1 cellular context compared by ENCODE assay signal in the genomic region with DNA sequence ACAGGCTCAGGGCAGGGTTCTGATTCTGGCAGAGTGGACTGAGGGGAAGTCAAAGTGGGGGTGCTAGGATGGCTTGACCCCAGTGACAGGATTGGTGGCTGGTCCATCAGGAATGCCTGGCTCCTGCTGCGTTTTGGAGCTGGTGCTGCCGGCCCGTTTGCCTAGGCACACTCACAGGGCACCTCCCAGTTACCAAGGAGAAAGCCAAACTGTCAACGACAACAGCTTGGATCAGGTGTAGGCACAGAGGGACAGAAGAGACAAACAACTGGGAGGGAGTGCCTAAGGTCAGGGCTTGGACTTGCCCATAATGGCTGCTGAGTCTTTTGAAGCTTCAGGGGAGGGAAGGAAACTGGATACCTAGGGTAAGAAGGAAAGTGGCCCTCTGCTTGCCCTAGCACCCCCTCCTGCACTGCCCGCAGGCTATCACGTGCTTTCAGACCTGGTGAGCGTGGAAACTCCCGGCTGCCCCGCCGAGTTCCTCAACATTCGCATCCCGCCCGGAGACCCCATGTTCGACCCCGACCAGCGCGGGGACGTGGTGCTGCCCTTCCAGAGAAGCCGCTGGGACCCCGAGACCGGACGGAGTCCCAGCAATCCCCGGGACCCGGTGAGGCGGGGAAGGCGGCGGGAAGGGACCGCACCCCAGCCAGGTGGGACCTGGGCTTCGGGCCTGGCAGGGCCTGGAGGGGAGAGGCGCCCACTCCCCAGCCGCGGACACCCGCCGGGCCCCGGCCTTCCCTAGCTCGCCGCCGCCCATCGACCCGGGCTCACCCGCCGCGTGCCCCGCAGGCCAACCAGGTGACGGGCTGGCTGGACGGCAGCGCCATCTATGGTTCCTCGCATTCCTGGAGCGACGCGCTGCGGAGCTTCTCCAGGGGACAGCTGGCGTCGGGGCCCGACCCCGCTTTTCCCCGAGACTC.
A peak's percentile ranks its signal among the peaks of the same experiment; 100 is the strongest.
TF ChIP-seq lines count a peak whose summit lies in the region.

No MANE protein-coding gene starts in this region.

TF ChIP-seq in H1, 55 proteins besides CTCF, POLR2A, EP300 and RAD21:
- TF ChIP-seq, protein P1, sequence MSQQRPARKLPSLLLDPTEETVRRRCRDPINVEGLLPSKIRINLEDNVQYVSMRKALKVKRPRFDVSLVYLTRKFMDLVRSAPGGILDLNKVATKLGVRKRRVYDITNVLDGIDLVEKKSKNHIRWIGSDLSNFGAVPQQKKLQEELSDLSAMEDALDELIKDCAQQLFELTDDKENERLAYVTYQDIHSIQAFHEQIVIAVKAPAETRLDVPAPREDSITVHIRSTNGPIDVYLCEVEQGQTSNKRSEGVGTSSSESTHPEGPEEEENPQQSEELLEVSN (IDR thresholded peaks at IDR 0.05), result peak; percentile 83
- TF ChIP-seq EGR1 (IDR thresholded peaks at IDR 0.05; ENCODE audit: borderline replicate concordance, low read depth, low read length), result no peak
- no peak for TF ChIP-seq SP2 (IDR thresholded peaks at IDR 0.05; ENCODE audit: low read length)
- TF ChIP-seq RNF2 (IDR thresholded peaks at IDR 0.05; ENCODE audit: borderline replicate concordance, low read depth, low read length, missing control alignments, poor library complexity, severe bottlenecking), result no peak
- TF ChIP-seq TAF7 (optimal IDR thresholded peaks at IDR 0.05; ENCODE audit: borderline replicate concordance, low read depth, low read length), result no peak
- no peak for TF ChIP-seq CBX5 (IDR thresholded peaks at IDR 0.05; ENCODE audit: low read depth, low read length)
- no peak for TF ChIP-seq CREB1 (IDR thresholded peaks at IDR 0.05)
- TF ChIP-seq, protein P2, sequence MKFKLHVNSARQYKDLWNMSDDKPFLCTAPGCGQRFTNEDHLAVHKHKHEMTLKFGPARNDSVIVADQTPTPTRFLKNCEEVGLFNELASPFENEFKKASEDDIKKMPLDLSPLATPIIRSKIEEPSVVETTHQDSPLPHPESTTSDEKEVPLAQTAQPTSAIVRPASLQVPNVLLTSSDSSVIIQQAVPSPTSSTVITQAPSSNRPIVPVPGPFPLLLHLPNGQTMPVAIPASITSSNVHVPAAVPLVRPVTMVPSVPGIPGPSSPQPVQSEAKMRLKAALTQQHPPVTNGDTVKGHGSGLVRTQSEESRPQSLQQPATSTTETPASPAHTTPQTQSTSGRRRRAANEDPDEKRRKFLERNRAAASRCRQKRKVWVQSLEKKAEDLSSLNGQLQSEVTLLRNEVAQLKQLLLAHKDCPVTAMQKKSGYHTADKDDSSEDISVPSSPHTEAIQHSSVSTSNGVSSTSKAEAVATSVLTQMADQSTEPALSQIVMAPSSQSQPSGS (IDR thresholded peaks at IDR 0.05; ENCODE audit: low read length), result no peak
- peak; percentile 56 for TF ChIP-seq SUZ12 (IDR thresholded peaks at IDR 0.05; ENCODE audit: low read length)
- TF ChIP-seq PHF8 (conservative IDR thresholded peaks at IDR 0.05; ENCODE audit: low read depth, low read length), result no peak
- TF ChIP-seq EZH2 (IDR thresholded peaks at IDR 0.05; ENCODE audit: low read depth, low read length, severe bottlenecking), result peak; percentile 69
- no peak for TF ChIP-seq HDAC2 (IDR thresholded peaks at IDR 0.05; ENCODE audit: borderline replicate concordance in 1 of 2, low read depth in 2 of 2, low read length in 2 of 2)
- TF ChIP-seq ZNF274 (IDR thresholded peaks at IDR 0.05; ENCODE audit: borderline replicate concordance, extremely low read depth, low read length), result no peak
- no peak for TF ChIP-seq SIN3A (conservative IDR thresholded peaks at IDR 0.05 in 1 of 2, IDR thresholded peaks at IDR 0.05 in 1 of 2; ENCODE audit: low read depth in 1 of 2, low read length in 2 of 2)
- no peak for TF ChIP-seq SP1 (IDR thresholded peaks at IDR 0.05; ENCODE audit: low read depth, low read length)
- no peak for TF ChIP-seq BACH1 (IDR thresholded peaks at IDR 0.05; ENCODE audit: low read length)
- TF ChIP-seq, protein P3, sequence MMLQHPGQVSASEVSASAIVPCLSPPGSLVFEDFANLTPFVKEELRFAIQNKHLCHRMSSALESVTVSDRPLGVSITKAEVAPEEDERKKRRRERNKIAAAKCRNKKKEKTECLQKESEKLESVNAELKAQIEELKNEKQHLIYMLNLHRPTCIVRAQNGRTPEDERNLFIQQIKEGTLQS (IDR thresholded peaks at IDR 0.05; ENCODE audit: insufficient read depth, low read depth, low read length), result no peak
- TF ChIP-seq CEBPB (IDR thresholded peaks at IDR 0.05; ENCODE audit: low read depth, low read length), result no peak
- TF ChIP-seq KDM4A (IDR thresholded peaks at IDR 0.05; ENCODE audit: low read depth, low read length, severe bottlenecking), result peak; percentile 88
- no peak for TF ChIP-seq POU5F1 (IDR thresholded peaks at IDR 0.05; ENCODE audit: low read depth, low read length)
- TF ChIP-seq RXRA (IDR thresholded peaks at IDR 0.05; ENCODE audit: insufficient read depth, low read depth, low read length), result no peak
- TF ChIP-seq KDM1A (IDR thresholded peaks at IDR 0.05; ENCODE audit: borderline replicate concordance, low read length), result no peak
- no peak for TF ChIP-seq CHD2 (IDR thresholded peaks at IDR 0.05; ENCODE audit: low read length)
- TF ChIP-seq SP4 (IDR thresholded peaks at IDR 0.05; ENCODE audit: low read length), result no peak
- TF ChIP-seq GABPA (IDR thresholded peaks at IDR 0.05; ENCODE audit: borderline replicate concordance, insufficient read depth, low read length), result no peak
- TF ChIP-seq RBBP5 (IDR thresholded peaks at IDR 0.05; ENCODE audit: borderline replicate concordance, low read depth, low read length), result no peak
- no peak for TF ChIP-seq HDAC6 (IDR thresholded peaks at IDR 0.05; ENCODE audit: low read depth, low read length)
- TF ChIP-seq SRF (IDR thresholded peaks at IDR 0.05; ENCODE audit: low read depth, low read length), result no peak
- TF ChIP-seq TCF12 (IDR thresholded peaks at IDR 0.05; ENCODE audit: low read depth, low read length), result no peak
- TF ChIP-seq TEAD4 (IDR thresholded peaks at IDR 0.05; ENCODE audit: low read depth, low read length), result peak; percentile 53; the same call in 1 of the 2 replicates
- TF ChIP-seq ASH2L (IDR thresholded peaks at IDR 0.05; ENCODE audit: low read length), result no peak
- no peak for TF ChIP-seq CBX8 (IDR thresholded peaks at IDR 0.05; ENCODE audit: borderline replicate concordance, low read depth, low read length)
- no peak for TF ChIP-seq CHD1 (IDR thresholded peaks at IDR 0.05; ENCODE audit: low read depth, low read length)
- TF ChIP-seq, protein P4, sequence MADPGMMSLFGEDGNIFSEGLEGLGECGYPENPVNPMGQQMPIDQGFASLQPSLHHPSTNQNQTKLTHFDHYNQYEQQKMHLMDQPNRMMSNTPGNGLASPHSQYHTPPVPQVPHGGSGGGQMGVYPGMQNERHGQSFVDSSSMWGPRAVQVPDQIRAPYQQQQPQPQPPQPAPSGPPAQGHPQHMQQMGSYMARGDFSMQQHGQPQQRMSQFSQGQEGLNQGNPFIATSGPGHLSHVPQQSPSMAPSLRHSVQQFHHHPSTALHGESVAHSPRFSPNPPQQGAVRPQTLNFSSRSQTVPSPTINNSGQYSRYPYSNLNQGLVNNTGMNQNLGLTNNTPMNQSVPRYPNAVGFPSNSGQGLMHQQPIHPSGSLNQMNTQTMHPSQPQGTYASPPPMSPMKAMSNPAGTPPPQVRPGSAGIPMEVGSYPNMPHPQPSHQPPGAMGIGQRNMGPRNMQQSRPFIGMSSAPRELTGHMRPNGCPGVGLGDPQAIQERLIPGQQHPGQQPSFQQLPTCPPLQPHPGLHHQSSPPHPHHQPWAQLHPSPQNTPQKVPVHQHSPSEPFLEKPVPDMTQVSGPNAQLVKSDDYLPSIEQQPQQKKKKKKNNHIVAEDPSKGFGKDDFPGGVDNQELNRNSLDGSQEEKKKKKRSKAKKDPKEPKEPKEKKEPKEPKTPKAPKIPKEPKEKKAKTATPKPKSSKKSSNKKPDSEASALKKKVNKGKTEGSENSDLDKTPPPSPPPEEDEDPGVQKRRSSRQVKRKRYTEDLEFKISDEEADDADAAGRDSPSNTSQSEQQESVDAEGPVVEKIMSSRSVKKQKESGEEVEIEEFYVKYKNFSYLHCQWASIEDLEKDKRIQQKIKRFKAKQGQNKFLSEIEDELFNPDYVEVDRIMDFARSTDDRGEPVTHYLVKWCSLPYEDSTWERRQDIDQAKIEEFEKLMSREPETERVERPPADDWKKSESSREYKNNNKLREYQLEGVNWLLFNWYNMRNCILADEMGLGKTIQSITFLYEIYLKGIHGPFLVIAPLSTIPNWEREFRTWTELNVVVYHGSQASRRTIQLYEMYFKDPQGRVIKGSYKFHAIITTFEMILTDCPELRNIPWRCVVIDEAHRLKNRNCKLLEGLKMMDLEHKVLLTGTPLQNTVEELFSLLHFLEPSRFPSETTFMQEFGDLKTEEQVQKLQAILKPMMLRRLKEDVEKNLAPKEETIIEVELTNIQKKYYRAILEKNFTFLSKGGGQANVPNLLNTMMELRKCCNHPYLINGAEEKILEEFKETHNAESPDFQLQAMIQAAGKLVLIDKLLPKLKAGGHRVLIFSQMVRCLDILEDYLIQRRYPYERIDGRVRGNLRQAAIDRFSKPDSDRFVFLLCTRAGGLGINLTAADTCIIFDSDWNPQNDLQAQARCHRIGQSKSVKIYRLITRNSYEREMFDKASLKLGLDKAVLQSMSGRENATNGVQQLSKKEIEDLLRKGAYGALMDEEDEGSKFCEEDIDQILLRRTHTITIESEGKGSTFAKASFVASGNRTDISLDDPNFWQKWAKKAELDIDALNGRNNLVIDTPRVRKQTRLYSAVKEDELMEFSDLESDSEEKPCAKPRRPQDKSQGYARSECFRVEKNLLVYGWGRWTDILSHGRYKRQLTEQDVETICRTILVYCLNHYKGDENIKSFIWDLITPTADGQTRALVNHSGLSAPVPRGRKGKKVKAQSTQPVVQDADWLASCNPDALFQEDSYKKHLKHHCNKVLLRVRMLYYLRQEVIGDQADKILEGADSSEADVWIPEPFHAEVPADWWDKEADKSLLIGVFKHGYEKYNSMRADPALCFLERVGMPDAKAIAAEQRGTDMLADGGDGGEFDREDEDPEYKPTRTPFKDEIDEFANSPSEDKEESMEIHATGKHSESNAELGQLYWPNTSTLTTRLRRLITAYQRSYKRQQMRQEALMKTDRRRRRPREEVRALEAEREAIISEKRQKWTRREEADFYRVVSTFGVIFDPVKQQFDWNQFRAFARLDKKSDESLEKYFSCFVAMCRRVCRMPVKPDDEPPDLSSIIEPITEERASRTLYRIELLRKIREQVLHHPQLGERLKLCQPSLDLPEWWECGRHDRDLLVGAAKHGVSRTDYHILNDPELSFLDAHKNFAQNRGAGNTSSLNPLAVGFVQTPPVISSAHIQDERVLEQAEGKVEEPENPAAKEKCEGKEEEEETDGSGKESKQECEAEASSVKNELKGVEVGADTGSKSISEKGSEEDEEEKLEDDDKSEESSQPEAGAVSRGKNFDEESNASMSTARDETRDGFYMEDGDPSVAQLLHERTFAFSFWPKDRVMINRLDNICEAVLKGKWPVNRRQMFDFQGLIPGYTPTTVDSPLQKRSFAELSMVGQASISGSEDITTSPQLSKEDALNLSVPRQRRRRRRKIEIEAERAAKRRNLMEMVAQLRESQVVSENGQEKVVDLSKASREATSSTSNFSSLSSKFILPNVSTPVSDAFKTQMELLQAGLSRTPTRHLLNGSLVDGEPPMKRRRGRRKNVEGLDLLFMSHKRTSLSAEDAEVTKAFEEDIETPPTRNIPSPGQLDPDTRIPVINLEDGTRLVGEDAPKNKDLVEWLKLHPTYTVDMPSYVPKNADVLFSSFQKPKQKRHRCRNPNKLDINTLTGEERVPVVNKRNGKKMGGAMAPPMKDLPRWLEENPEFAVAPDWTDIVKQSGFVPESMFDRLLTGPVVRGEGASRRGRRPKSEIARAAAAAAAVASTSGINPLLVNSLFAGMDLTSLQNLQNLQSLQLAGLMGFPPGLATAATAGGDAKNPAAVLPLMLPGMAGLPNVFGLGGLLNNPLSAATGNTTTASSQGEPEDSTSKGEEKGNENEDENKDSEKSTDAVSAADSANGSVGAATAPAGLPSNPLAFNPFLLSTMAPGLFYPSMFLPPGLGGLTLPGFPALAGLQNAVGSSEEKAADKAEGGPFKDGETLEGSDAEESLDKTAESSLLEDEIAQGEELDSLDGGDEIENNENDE (IDR thresholded peaks at IDR 0.05; ENCODE audit: insufficient replicate concordance, low read length), result no peak
- TF ChIP-seq JUN (IDR thresholded peaks at IDR 0.05; ENCODE audit: low read depth, low read length), result no peak
- TF ChIP-seq JUND (IDR thresholded peaks at IDR 0.05; ENCODE audit: low read length), result no peak
- TF ChIP-seq YY1 (IDR thresholded peaks at IDR 0.05; ENCODE audit: low read depth, low read length), result peak; percentile 63; the same call in 1 of the 2 replicates
- TF ChIP-seq BCL11A (IDR thresholded peaks at IDR 0.05; ENCODE audit: low read depth in 2 of 2, low read length in 2 of 2), result no peak
- TF ChIP-seq, protein P5, sequence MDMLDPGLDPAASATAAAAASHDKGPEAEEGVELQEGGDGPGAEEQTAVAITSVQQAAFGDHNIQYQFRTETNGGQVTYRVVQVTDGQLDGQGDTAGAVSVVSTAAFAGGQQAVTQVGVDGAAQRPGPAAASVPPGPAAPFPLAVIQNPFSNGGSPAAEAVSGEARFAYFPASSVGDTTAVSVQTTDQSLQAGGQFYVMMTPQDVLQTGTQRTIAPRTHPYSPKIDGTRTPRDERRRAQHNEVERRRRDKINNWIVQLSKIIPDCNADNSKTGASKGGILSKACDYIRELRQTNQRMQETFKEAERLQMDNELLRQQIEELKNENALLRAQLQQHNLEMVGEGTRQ (IDR thresholded peaks at IDR 0.05; ENCODE audit: low read length), result no peak
- no peak for TF ChIP-seq MAFK (IDR thresholded peaks at IDR 0.05; ENCODE audit: low read depth, low read length)
- TF ChIP-seq TBP (IDR thresholded peaks at IDR 0.05; ENCODE audit: low read depth, low read length), result no peak
- TF ChIP-seq GTF2F1 (IDR thresholded peaks at IDR 0.05; ENCODE audit: borderline replicate concordance, low read depth, low read length), result no peak
- no peak for TF ChIP-seq SAP30 (IDR thresholded peaks at IDR 0.05; ENCODE audit: insufficient read depth, insufficient replicate concordance, low read length)
- no peak for TF ChIP-seq BRCA1 (IDR thresholded peaks at IDR 0.05; ENCODE audit: low read depth, low read length)
- TF ChIP-seq SIX5 (IDR thresholded peaks at IDR 0.05; ENCODE audit: low read depth, low read length), result no peak
- no peak for TF ChIP-seq POLR2AphosphoS5 (IDR thresholded peaks at IDR 0.05; ENCODE audit: low read depth, low read length)
- no peak for TF ChIP-seq NRF1 (IDR thresholded peaks at IDR 0.05; ENCODE audit: low read depth, low read length)
- no peak for TF ChIP-seq SIRT6 (IDR thresholded peaks at IDR 0.05; ENCODE audit: low read length)
- TF ChIP-seq CTBP2 (IDR thresholded peaks at IDR 0.05; ENCODE audit: borderline replicate concordance, insufficient read depth, insufficient read length, low read length), result no peak
- TF ChIP-seq, protein P6, sequence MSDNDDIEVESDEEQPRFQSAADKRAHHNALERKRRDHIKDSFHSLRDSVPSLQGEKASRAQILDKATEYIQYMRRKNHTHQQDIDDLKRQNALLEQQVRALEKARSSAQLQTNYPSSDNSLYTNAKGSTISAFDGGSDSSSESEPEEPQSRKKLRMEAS (IDR thresholded peaks at IDR 0.05), result peak; percentile 73
- no peak for TF ChIP-seq FOSL1 (IDR thresholded peaks at IDR 0.05; ENCODE audit: insufficient read depth, low read depth, low read length)
- TF ChIP-seq KDM5A (IDR thresholded peaks at IDR 0.05; ENCODE audit: low read length), result no peak
